In the genomic region with DNA sequence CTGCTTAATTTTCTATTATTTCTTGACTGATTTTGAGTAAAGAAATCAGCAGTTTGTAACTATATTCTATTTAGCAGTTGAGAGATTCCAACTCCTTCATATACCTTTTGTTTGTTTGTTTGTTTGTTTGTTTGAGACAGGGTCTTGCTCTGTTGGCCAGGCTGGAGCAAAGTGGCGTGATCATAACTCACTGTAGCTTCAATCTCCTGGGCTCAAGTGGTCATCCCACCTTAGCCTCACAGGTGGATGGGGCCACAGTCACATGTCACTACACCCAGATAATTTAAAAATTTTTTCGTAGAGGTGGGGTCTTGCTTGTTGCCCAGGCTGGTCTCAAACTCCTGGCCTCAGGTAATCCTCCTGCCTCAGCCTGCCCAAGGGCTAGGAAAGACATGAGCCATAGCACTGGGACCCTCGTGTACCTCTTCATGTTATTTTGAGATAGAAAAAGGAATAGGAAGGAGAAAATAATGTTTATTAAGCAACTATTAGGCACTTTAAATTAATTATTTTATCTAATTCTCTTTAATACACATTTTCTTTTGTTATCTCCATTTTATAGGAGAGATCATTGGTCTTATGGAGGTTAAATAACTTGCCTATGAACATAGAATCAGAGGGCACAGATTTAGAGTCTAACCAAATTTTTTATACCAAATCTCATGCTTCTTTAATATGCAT, we compare ENCODE assay signal across 7 cellular contexts.
"Had no signal": no experiment of that assay in that cellular context is flagged by ENCODE, and none has a peak within 500 bp of the region (broad histone marks: within the 10 kb centered on the region; RNA-seq: fewer than 3 reads in every experiment).

No MANE protein-coding gene starts in this region.

- H2AFZ ChIP-seq: GM23248 had no signal

- H3K4me3 ChIP-seq: GM23248 had no signal

- H3K9ac ChIP-seq: GM23248 had no signal

- H3K27ac ChIP-seq: GM23248, HL-60 had no signal

- FAIRE-seq: HepG2 had no signal

- ATAC-seq: HepG2 had no signal

- DNase-seq: GOT3, H7, HFFc6, KBM-7 had no signal
